1 cellular context compared by ENCODE assay signal in the genomic region with DNA sequence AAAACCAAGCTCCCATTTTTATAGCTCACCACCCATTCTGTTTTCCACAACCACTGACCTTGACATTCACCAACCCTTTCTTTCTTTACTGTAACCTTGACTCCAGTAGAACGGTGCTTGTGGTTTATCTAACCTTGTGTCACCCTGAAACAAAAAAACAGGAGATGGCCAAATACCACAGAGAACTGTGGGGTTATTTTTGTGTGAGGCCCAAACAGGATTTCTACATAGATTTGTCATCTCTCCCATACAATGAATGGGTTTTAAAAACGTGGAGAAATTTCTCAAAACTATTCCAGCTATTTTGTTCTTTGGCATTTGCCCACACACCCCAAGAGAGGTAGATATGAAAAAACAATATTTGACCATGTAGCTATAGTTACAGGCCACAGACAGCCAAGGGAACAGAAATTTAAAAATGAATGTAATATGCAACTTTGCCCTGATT.
TF ChIP-seq lines count a peak whose summit lies in the region.

No MANE protein-coding gene starts in this region.

TF ChIP-seq in HepG2, 621 proteins besides CTCF, POLR2A, EP300 and RAD21 (continued from another document):
- TF ChIP-seq, protein P1, sequence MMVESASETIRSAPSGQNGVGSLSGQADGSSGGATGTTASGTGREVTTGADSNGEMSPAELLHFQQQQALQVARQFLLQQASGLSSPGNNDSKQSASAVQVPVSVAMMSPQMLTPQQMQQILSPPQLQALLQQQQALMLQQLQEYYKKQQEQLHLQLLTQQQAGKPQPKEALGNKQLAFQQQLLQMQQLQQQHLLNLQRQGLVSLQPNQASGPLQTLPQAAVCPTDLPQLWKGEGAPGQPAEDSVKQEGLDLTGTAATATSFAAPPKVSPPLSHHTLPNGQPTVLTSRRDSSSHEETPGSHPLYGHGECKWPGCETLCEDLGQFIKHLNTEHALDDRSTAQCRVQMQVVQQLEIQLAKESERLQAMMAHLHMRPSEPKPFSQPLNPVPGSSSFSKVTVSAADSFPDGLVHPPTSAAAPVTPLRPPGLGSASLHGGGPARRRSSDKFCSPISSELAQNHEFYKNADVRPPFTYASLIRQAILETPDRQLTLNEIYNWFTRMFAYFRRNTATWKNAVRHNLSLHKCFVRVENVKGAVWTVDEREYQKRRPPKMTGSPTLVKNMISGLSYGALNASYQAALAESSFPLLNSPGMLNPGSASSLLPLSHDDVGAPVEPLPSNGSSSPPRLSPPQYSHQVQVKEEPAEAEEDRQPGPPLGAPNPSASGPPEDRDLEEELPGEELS (CRISPR knock-in tag; IDR thresholded peaks at IDR 0.05) = 0 out of 2 replicates have a peak, but pooled peaks have one; percentile 27
- TF ChIP-seq RARA (CRISPR knock-in tag; IDR thresholded peaks at IDR 0.05) (peak; percentile 94), NR2F2 (IDR thresholded peaks at IDR 0.05; ENCODE audit: borderline replicate concordance, low read depth) (0 out of 2 replicates have a peak, but pooled peaks have one; percentile 41), GFI1 (CRISPR knock-in tag; IDR thresholded peaks at IDR 0.05; ENCODE audit: borderline replicate concordance) (no peak), TBL1XR1 (IDR thresholded peaks at IDR 0.05; ENCODE audit: borderline replicate concordance, low read length, partially characterized antibody) (peak; percentile 74), PPARG (CRISPR knock-in tag; conservative IDR thresholded peaks at IDR 0.05) (0 out of 2 replicates have a peak, but pooled peaks have one; percentile 37), REXO4 (CRISPR knock-in tag; IDR thresholded peaks at IDR 0.05; ENCODE audit: borderline replicate concordance) (no peak), ZNF878 (CRISPR knock-in tag; IDR thresholded peaks at IDR 0.05) (peak; percentile 48; the same call in 1 of the 2 replicates), NCOA2 (CRISPR knock-in tag; IDR thresholded peaks at IDR 0.05) (peak; percentile 87), SP2 (CRISPR knock-in tag; IDR thresholded peaks at IDR 0.05) (no peak), SOX5 (CRISPR knock-in tag; IDR thresholded peaks at IDR 0.05; ENCODE audit: borderline replicate concordance) (peak; percentile 88)
- TF ChIP-seq, protein P2, sequence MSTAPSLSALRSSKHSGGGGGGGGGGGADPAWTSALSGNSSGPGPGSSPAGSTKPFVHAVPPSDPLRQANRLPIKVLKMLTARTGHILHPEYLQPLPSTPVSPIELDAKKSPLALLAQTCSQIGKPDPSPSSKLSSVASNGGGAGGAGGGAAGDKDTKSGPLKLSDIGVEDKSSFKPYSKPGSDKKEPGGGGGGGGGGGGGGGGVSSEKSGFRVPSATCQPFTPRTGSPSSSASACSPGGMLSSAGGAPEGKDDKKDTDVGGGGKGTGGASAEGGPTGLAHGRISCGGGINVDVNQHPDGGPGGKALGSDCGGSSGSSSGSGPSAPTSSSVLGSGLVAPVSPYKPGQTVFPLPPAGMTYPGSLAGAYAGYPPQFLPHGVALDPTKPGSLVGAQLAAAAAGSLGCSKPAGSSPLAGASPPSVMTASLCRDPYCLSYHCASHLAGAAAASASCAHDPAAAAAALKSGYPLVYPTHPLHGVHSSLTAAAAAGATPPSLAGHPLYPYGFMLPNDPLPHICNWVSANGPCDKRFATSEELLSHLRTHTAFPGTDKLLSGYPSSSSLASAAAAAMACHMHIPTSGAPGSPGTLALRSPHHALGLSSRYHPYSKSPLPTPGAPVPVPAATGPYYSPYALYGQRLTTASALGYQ (CRISPR knock-in tag; IDR thresholded peaks at IDR 0.05) = no peak
- TF ChIP-seq, protein P3, sequence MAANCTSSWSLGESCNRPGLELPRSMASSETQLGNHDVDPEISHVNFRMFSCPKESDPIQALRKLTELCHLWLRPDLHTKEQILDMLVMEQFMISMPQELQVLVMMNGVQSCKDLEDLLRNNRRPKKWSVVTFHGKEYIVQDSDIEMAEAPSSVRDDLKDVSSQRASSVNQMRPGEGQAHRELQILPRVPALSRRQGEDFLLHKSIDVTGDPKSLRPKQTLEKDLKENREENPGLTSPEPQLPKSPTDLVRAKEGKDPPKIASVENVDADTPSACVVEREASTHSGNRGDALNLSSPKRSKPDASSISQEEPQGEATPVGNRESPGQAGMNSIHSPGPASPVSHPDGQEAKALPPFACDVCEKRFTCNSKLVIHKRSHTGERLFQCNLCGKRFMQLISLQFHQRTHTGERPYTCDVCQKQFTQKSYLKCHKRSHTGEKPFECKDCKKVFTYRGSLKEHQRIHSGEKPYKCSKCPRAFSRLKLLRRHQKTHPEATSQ (CRISPR knock-in tag; IDR thresholded peaks at IDR 0.05; ENCODE audit: borderline replicate concordance) = no peak
